Comparison of ENCODE assay signal across 3 cellular contexts in genomic region chr19:46603195-46603637, GRCh38.
TF ChIP-seq lines count a peak whose summit lies in the region.

No MANE protein-coding gene starts in this region.

TF ChIP-seq in A549, 52 proteins besides CTCF, POLR2A, EP300 and RAD21:
- TF ChIP-seq ATOH8 (CRISPR knock-in tag; IDR thresholded peaks at IDR 0.05; ENCODE audit: low read depth) (no peak), ESRRA (IDR thresholded peaks at IDR 0.05; ENCODE audit: borderline replicate concordance, low read length) (no peak), ZSCAN20 (CRISPR knock-in tag; IDR thresholded peaks at IDR 0.05) (no peak)

TF ChIP-seq in HEK293, 187 proteins besides CTCF, POLR2A, EP300 and RAD21:
- peak; percentile 29; the same call in 1 of the 2 replicates for TF ChIP-seq SP3 (tag by site-specific recombination; IDR thresholded peaks at IDR 0.05)
- TF ChIP-seq SP2 (tag by site-specific recombination; IDR thresholded peaks at IDR 0.05), result 0 out of 2 replicates have a peak, but pooled peaks have one; percentile 11
- peak; percentile 19; the same call in 1 of the 2 replicates for TF ChIP-seq ZNF335 (tag by site-specific recombination; conservative IDR thresholded peaks at IDR 0.05)
- no peak for TF ChIP-seq ATF2 (tag by site-specific recombination; IDR thresholded peaks at IDR 0.05; ENCODE audit: low read depth)
- TF ChIP-seq ZNF362 (tag by site-specific recombination; IDR thresholded peaks at IDR 0.05), result no peak

TF ChIP-seq in K562, 482 proteins besides CTCF, POLR2A, EP300 and RAD21 (continues in another document):
- no peak for TF ChIP-seq MEF2D (tag; conservative IDR thresholded peaks at IDR 0.05; ENCODE audit: low read depth)
- no peak for TF ChIP-seq STAT5A (IDR thresholded peaks at IDR 0.05; ENCODE audit: borderline replicate concordance, low read length)
- TF ChIP-seq HMBOX1 (IDR thresholded peaks at IDR 0.05), result peak; percentile 41; the same call in 1 of the 2 replicates
- TF ChIP-seq ZNF263 (CRISPR knock-in tag; IDR thresholded peaks at IDR 0.05; ENCODE audit: borderline replicate concordance), result 0 out of 2 replicates have a peak, but pooled peaks have one; percentile 3
- no peak for TF ChIP-seq ZNF133 (CRISPR knock-in tag; IDR thresholded peaks at IDR 0.05)
- peak; percentile 79 for TF ChIP-seq ZNF384 (IDR thresholded peaks at IDR 0.05; ENCODE audit: low read depth, low read length)
- TF ChIP-seq RBM14 (IDR thresholded peaks at IDR 0.05; ENCODE audit: borderline replicate concordance, insufficient read depth, low read depth, low read length), result no peak
- peak; percentile 7 for TF ChIP-seq RBBP5 (IDR thresholded peaks at IDR 0.05; ENCODE audit: borderline replicate concordance, insufficient read depth, low read length, poor library complexity, severe bottlenecking)
- no peak for TF ChIP-seq STAT5B (CRISPR knock-in tag; IDR thresholded peaks at IDR 0.05)
- no peak for TF ChIP-seq MCM2 (IDR thresholded peaks at IDR 0.05; ENCODE audit: low read depth)
- TF ChIP-seq THRA (IDR thresholded peaks at IDR 0.05), result no peak
- TF ChIP-seq SRSF1 (IDR thresholded peaks at IDR 0.05; ENCODE audit: low read depth, low read length), result no peak
- no peak for TF ChIP-seq RREB1 (CRISPR knock-in tag; IDR thresholded peaks at IDR 0.05)
- TF ChIP-seq THAP12 (CRISPR knock-in tag; IDR thresholded peaks at IDR 0.05), result no peak
- no peak for TF ChIP-seq ZBTB8A (IDR thresholded peaks at IDR 0.05; ENCODE audit: partially characterized antibody)
- no peak for TF ChIP-seq ZNF609 (CRISPR knock-in tag; IDR thresholded peaks at IDR 0.05; ENCODE audit: borderline replicate concordance)
- no peak for TF ChIP-seq SIX5 (IDR thresholded peaks at IDR 0.05; ENCODE audit: borderline replicate concordance in 1 of 2, insufficient read depth in 1 of 2, low read depth in 1 of 2, low read length in 2 of 2)
- no peak for TF ChIP-seq ESRRB (CRISPR knock-in tag; IDR thresholded peaks at IDR 0.05; ENCODE audit: borderline replicate concordance)
- no peak for TF ChIP-seq GATA2 (CRISPR knock-in tag; IDR thresholded peaks at IDR 0.05)
- no peak for TF ChIP-seq GTF2B (IDR thresholded peaks at IDR 0.05; ENCODE audit: extremely low read depth, insufficient read length)
- no peak for TF ChIP-seq GMEB1 (CRISPR knock-in tag; IDR thresholded peaks at IDR 0.05)
- no peak for TF ChIP-seq ZFP1 (CRISPR knock-in tag; IDR thresholded peaks at IDR 0.05)
- TF ChIP-seq FOXJ3 (CRISPR knock-in tag; IDR thresholded peaks at IDR 0.05), result no peak
- TF ChIP-seq NONO (IDR thresholded peaks at IDR 0.05; ENCODE audit: low read depth in 2 of 2, low read length in 1 of 2), result no peak
- TF ChIP-seq ZFX (CRISPR knock-in tag; IDR thresholded peaks at IDR 0.05), result no peak
- TF ChIP-seq MAFK (IDR thresholded peaks at IDR 0.05; ENCODE audit: low read length), result no peak
- TF ChIP-seq HMGXB4 (CRISPR knock-in tag; IDR thresholded peaks at IDR 0.05), result no peak
- TF ChIP-seq TOE1 (IDR thresholded peaks at IDR 0.05; ENCODE audit: borderline replicate concordance), result no peak
- TF ChIP-seq TOE1 (CRISPR knock-in tag; IDR thresholded peaks at IDR 0.05; ENCODE audit: borderline replicate concordance, low read depth), result no peak
- 0 out of 2 replicates have a peak, but pooled peaks have one; percentile 13 for TF ChIP-seq TFAP4 (CRISPR knock-in tag; IDR thresholded peaks at IDR 0.05; ENCODE audit: borderline replicate concordance)
- no peak for TF ChIP-seq RAD51 (IDR thresholded peaks at IDR 0.05; ENCODE audit: borderline replicate concordance, low read depth)
- TF ChIP-seq TARDBP (IDR thresholded peaks at IDR 0.05), result no peak
- TF ChIP-seq SRSF3 (IDR thresholded peaks at IDR 0.05; ENCODE audit: insufficient read depth, low read length), result no peak
- TF ChIP-seq MTA2 (IDR thresholded peaks at IDR 0.05; ENCODE audit: low read depth), result no peak
- TF ChIP-seq SP2 (IDR thresholded peaks at IDR 0.05; ENCODE audit: extremely low read depth, low read depth, low read length, poor library complexity, severe bottlenecking), result no peak
